ENCODE assay signal across 16 cellular contexts in the genomic region with DNA sequence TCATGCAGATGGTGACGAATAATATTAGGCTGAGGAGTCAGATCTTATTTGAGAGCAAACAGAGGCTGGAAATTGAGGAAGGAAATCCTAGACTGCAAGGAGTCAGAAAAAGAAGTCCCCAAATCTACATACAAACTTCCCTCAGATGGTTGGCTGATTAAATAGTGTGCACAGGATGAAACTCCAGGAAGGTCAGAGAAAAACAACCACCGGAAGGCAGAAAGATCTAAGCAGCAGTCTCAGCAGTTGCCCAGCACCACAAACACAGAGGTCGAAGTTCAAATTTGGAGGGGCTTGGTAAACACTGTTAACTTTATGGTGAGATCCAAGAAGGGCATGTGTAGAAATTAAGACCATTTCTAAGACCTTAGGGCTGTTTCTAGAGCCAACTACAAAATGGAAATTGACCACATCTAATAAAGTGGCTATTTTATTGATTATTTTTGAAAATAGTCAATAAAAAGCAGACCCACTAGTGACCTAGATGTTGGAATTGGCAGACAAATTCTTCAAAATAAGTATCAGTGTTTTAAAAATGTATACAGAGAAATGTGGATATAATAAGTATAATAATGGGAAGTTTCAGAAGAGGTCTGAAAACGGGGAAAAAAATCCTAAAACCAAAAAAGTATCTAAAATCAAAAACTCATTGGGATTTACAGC.
DNase-seq lines count a peak whose midpoint lies in the region; ATAC-seq lines count a peak whose summit lies in the region.
"Had no signal": no experiment of that assay in that cellular context is flagged by ENCODE, and none has a peak within 500 bp of the region (broad histone marks: within the 10 kb centered on the region; RNA-seq: fewer than 3 reads in every experiment).

No MANE protein-coding gene starts in this region.

- POLR2A ChIA-PET in activated CD8-positive, alpha-beta T cell treated with anti-CD3 and anti-CD28 coated beads, Interleukin-2, amount 10 ng/mL, durations not matched to agents 7 days and 5 days (lab: Charles Lee), result no interaction called here

- H3K27me3 Mint-ChIP-seq in memory B cell, result peaks cover 3% of the 10 kb centered on the region
- no peaks in the 10 kb centered on the region for H3K27me3 Mint-ChIP-seq in activated CD8-positive, alpha-beta T cell treated with anti-CD3 and anti-CD28 coated beads, Interleukin-2, amount 10 ng/mL, durations not matched to agents 7 days and 5 days (ENCODE audit: low read depth)

- H3K27ac Mint-ChIP-seq in memory B cell, result peak overlapping the region; percentile 31
- H3K27ac Mint-ChIP-seq in activated CD8-positive, alpha-beta T cell treated with anti-CD3 and anti-CD28 coated beads, Interleukin-2, amount 10 ng/mL, durations not matched to agents 7 days and 5 days, result no peak overlapping the region
- H3K27ac Mint-ChIP-seq: CD14-positive monocyte, GM23338 had no signal

- ATAC-seq in memory B cell (ENCODE audit: low read depth) (no peak), HG02623 (IDR thresholded peaks at IDR 0.05; ENCODE audit: unreplicated experiment) (no peak)
- no peak for ATAC-seq in activated CD8-positive, alpha-beta T cell treated with anti-CD3 and anti-CD28 coated beads, Interleukin-2, amount 10 ng/mL, durations not matched to agents 7 days and 5 days
- ATAC-seq: GM23338 had no signal

- peaks cover 10% of the 10 kb centered on the region for H3K9me3 Mint-ChIP-seq in memory B cell
- peaks cover 5% of the 10 kb centered on the region for H3K9me3 Mint-ChIP-seq in activated CD8-positive, alpha-beta T cell treated with anti-CD3 and anti-CD28 coated beads, Interleukin-2, amount 10 ng/mL, durations not matched to agents 7 days and 5 days (ENCODE audit: insufficient read depth)

- CTCF ChIA-PET in activated CD8-positive, alpha-beta T cell treated with anti-CD3 and anti-CD28 coated beads, Interleukin-2, amount 10 ng/mL, durations not matched to agents 7 days and 5 days (lab: Charles Lee), result no interaction called here

- no peak overlapping the region for H3K4me3 Mint-ChIP-seq in memory B cell
- no peak overlapping the region for H3K4me3 Mint-ChIP-seq in activated CD8-positive, alpha-beta T cell treated with anti-CD3 and anti-CD28 coated beads, Interleukin-2, amount 10 ng/mL, durations not matched to agents 7 days and 5 days
- H3K4me3 Mint-ChIP-seq: CD14-positive monocyte; CD4-positive, alpha-beta memory T cell; GM23338 had no signal

- H3K36me3 Mint-ChIP-seq in memory B cell, result peaks cover 14% of the 10 kb centered on the region
- peaks cover 6% of the 10 kb centered on the region for H3K36me3 Mint-ChIP-seq in activated CD8-positive, alpha-beta T cell treated with anti-CD3 and anti-CD28 coated beads, Interleukin-2, amount 10 ng/mL, durations not matched to agents 7 days and 5 days (ENCODE audit: low read depth)

- peak; percentile 7 for DNase-seq in NCI-H2171 treated with DMSO at 0.1 percent for 48 hours (lab: John Stamatoyannopoulos, UW)
- DNase-seq in NCI-H2171 (lab: John Stamatoyannopoulos, UW), result no peak
- DNase-seq in Kasumi-1 (lab: John Stamatoyannopoulos, UW), result peak; percentile 26 to 48
- peak; percentile 30 for DNase-seq in dermis blood vessel endothelial cell
- no peak for DNase-seq in memory B cell (ENCODE audit: low spot score in 2 of 2)
- no peak for DNase-seq in activated CD8-positive, alpha-beta T cell treated with anti-CD3 and anti-CD28 coated beads, Interleukin-2, amount 10 ng/mL, durations not matched to agents 7 days and 5 days
- no peak for DNase-seq in DMS79 treated with DMSO at 0.1 percent for 48 hours (lab: John Stamatoyannopoulos, UW)
- DNase-seq: 8988T; CD4-positive, alpha-beta memory T cell; DMS153; DMS79; GF-D8; HCEC 1CT had no signal

- H3K4me1 Mint-ChIP-seq in memory B cell, result peaks cover 4% of the 10 kb centered on the region
- no peaks in the 10 kb centered on the region for H3K4me1 Mint-ChIP-seq in activated CD8-positive, alpha-beta T cell treated with anti-CD3 and anti-CD28 coated beads, Interleukin-2, amount 10 ng/mL, durations not matched to agents 7 days and 5 days (ENCODE audit: low read depth)
- H3K4me1 Mint-ChIP-seq: CD4-positive, alpha-beta memory T cell; GM23338 had no signal

Comparison
In these comparisons a context has a peak if more than half of its experiments do, and no peak if none do; other contexts are left out.
1. DNase-seq: peak in NCI-H2171 treated with DMSO at 0.1 percent for 48 hours (single experiment), Kasumi-1 (2 of 2) and dermis blood vessel endothelial cell (single experiment); none in NCI-H2171 (single experiment), memory B cell (0 of 2), activated CD8-positive, alpha-beta T cell treated with anti-CD3 and anti-CD28 coated beads, Interleukin-2, amount 10 ng/mL, durations not matched to agents 7 days and 5 days (single experiment) and DMS79 treated with DMSO at 0.1 percent for 48 hours (single experiment).